ENCODE assay signal across 1 cellular context in the genomic region with DNA sequence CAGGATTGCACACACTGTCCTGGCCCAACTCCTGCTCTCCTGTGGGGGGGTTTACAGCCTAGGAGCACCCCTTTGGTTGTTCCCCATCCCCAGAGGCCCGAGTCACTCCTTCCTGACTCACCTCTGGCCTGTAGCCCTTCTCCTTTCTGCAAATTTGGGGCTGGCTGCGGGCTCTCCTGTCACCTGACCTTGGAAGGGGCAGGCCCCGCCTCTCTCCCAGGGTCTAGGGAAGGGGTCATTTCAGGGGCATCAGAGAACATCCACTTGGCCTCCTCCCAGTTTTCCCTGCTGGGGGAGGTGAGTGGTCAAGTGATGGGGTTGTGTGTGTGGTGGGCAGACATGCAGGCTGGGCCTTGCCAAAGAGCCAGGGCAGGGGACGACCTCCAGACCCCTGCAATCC.
A peak's percentile ranks its signal among the peaks of the same experiment; 100 is the strongest.
TF ChIP-seq lines count a peak whose summit lies in the region.

No MANE protein-coding gene starts in this region.

TF ChIP-seq in HepG2, 621 proteins besides CTCF, POLR2A, EP300 and RAD21:
- peak; percentile 50; the same call in 1 of the 2 replicates for TF ChIP-seq RXRA (CRISPR knock-in tag; IDR thresholded peaks at IDR 0.05)
- peak; percentile 6; the same call in 1 of the 2 replicates for TF ChIP-seq ZFX (CRISPR knock-in tag; IDR thresholded peaks at IDR 0.05; ENCODE audit: low read depth)
- no peak for TF ChIP-seq ZSCAN25 (CRISPR knock-in tag; IDR thresholded peaks at IDR 0.05)
- TF ChIP-seq SALL1 (CRISPR knock-in tag; IDR thresholded peaks at IDR 0.05), result 0 out of 2 replicates have a peak, but pooled peaks have one; percentile 16
- TF ChIP-seq, protein P1, sequence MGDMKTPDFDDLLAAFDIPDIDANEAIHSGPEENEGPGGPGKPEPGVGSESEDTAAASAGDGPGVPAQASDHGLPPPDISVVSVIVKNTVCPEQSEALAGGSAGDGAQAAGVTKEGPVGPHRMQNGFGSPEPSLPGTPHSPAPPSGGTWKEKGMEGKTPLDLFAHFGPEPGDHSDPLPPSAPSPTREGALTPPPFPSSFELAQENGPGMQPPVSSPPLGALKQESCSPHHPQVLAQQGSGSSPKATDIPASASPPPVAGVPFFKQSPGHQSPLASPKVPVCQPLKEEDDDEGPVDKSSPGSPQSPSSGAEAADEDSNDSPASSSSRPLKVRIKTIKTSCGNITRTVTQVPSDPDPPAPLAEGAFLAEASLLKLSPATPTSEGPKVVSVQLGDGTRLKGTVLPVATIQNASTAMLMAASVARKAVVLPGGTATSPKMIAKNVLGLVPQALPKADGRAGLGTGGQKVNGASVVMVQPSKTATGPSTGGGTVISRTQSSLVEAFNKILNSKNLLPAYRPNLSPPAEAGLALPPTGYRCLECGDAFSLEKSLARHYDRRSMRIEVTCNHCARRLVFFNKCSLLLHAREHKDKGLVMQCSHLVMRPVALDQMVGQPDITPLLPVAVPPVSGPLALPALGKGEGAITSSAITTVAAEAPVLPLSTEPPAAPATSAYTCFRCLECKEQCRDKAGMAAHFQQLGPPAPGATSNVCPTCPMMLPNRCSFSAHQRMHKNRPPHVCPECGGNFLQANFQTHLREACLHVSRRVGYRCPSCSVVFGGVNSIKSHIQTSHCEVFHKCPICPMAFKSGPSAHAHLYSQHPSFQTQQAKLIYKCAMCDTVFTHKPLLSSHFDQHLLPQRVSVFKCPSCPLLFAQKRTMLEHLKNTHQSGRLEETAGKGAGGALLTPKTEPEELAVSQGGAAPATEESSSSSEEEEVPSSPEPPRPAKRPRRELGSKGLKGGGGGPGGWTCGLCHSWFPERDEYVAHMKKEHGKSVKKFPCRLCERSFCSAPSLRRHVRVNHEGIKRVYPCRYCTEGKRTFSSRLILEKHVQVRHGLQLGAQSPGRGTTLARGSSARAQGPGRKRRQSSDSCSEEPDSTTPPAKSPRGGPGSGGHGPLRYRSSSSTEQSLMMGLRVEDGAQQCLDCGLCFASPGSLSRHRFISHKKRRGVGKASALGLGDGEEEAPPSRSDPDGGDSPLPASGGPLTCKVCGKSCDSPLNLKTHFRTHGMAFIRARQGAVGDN (CRISPR knock-in tag; IDR thresholded peaks at IDR 0.05), result peak; percentile 11; the same call in 1 of the 2 replicates
- TF ChIP-seq, protein P2, sequence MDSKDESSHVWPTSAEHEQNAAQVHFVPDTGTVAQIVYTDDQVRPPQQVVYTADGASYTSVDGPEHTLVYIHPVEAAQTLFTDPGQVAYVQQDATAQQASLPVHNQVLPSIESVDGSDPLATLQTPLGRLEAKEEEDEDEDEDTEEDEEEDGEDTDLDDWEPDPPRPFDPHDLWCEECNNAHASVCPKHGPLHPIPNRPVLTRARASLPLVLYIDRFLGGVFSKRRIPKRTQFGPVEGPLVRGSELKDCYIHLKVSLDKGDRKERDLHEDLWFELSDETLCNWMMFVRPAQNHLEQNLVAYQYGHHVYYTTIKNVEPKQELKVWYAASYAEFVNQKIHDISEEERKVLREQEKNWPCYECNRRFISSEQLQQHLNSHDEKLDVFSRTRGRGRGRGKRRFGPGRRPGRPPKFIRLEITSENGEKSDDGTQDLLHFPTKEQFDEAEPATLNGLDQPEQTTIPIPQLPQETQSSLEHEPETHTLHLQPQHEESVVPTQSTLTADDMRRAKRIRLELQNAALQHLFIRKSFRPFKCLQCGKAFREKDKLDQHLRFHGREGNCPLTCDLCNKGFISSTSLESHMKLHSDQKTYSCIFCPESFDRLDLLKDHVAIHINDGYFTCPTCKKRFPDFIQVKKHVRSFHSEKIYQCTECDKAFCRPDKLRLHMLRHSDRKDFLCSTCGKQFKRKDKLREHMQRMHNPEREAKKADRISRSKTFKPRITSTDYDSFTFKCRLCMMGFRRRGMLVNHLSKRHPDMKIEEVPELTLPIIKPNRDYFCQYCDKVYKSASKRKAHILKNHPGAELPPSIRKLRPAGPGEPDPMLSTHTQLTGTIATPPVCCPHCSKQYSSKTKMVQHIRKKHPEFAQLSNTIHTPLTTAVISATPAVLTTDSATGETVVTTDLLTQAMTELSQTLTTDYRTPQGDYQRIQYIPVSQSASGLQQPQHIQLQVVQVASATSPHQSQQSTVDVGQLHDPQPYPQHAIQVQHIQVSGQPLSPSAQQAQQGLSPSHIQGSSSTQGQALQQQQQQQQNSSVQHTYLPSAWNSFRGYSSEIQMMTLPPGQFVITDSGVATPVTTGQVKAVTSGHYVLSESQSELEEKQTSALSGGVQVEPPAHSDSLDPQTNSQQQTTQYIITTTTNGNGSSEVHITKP (CRISPR knock-in tag; IDR thresholded peaks at IDR 0.05; ENCODE audit: low read depth), result no peak
- peak; percentile 59 for TF ChIP-seq RARA (CRISPR knock-in tag; IDR thresholded peaks at IDR 0.05)
- TF ChIP-seq, protein P3, sequence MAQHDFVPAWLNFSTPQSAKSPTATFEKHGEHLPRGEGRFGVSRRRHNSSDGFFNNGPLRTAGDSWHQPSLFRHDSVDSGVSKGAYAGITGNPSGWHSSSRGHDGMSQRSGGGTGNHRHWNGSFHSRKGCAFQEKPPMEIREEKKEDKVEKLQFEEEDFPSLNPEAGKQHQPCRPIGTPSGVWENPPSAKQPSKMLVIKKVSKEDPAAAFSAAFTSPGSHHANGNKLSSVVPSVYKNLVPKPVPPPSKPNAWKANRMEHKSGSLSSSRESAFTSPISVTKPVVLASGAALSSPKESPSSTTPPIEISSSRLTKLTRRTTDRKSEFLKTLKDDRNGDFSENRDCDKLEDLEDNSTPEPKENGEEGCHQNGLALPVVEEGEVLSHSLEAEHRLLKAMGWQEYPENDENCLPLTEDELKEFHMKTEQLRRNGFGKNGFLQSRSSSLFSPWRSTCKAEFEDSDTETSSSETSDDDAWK (CRISPR knock-in tag; IDR thresholded peaks at IDR 0.05), result no peak
